In genomic region chr12:132069336-132069985, GRCh38 we compare ENCODE assay signal across 27 cellular contexts.
"Had no signal": no experiment of that assay in that cellular context is flagged by ENCODE, and none has a peak within 500 bp of the region (broad histone marks: within the 10 kb centered on the region; RNA-seq: fewer than 3 reads in every experiment).

No MANE protein-coding gene starts in this region.

- ATAC-seq: activated CD8-positive, alpha-beta T cell treated with anti-CD3 and anti-CD28 coated beads for 36 hours; activated T-cell treated with anti-CD3 and anti-CD28 coated beads, Interleukin-2, amount 50 U/mL, for 4 hours; activated T-helper 17 cell treated with anti-CD3 and anti-CD28 coated beads, Interleukin-2, amount 50 U/mL, for 72 hours; esophagus mucosa; left cardiac atrium; naive thymus-derived CD8-positive, alpha-beta T cell; stimulated activated naive CD8-positive, alpha-beta T cell treated with anti-CD3 and anti-CD28 coated beads, Interleukin-15, Interleukin-2, amounts not matched to agents 100 U/mL and 50 U/mL, for 24 hours had no signal

- H3K9me3 Mint-ChIP-seq: activated CD8-positive, alpha-beta T cell treated with anti-CD3 and anti-CD28 coated beads for 36 hours; activated T-cell treated with anti-CD3 and anti-CD28 coated beads, Interleukin-2, amount 50 U/mL, for 4 hours; activated T-helper 17 cell treated with anti-CD3 and anti-CD28 coated beads, Interleukin-2, amount 50 U/mL, for 72 hours; central memory CD8-positive, alpha-beta T cell; dendritic cell treated with granulocyte-macrophage colony-stimulating factor and Interleukin-4, amounts not matched to agents 40 ng/mL and 50 ng/mL, for 4 days; endodermal cell; naive thymus-derived CD8-positive, alpha-beta T cell; neural crest cell had no signal

- H3K9me3 ChIP-seq: spleen, testis, transverse colon had no signal

- H3K4me3 Mint-ChIP-seq: activated CD8-positive, alpha-beta T cell treated with anti-CD3 and anti-CD28 coated beads for 36 hours; activated naive CD8-positive, alpha-beta T cell; activated T-cell treated with anti-CD3 and anti-CD28 coated beads, Interleukin-2, amount 50 U/mL, for 4 hours; activated T-helper 17 cell treated with anti-CD3 and anti-CD28 coated beads, Interleukin-2, amount 50 U/mL, for 72 hours; central memory CD8-positive, alpha-beta T cell; dendritic cell treated with granulocyte-macrophage colony-stimulating factor and Interleukin-4, amounts not matched to agents 40 ng/mL and 50 ng/mL, for 4 days; endodermal cell; neural crest cell had no signal

- FAIRE-seq: bronchial epithelial cell, keratinocyte, urothelium cell line had no signal

- H3K4me3 ChIP-seq: spleen, testis, transverse colon had no signal

- H3K27me3 Mint-ChIP-seq: activated CD8-positive, alpha-beta T cell treated with anti-CD3 and anti-CD28 coated beads for 36 hours; activated naive CD8-positive, alpha-beta T cell; activated T-helper 17 cell treated with anti-CD3 and anti-CD28 coated beads, Interleukin-2, amount 50 U/mL, for 72 hours; central memory CD8-positive, alpha-beta T cell; naive thymus-derived CD8-positive, alpha-beta T cell had no signal

- H3K4me1 ChIP-seq: testis, transverse colon had no signal

- H3K27me3 ChIP-seq: spleen, testis, transverse colon had no signal

- H3K27ac ChIP-seq: testis had no signal

- DNase-seq: activated CD4-positive, alpha-beta T cell treated with anti-CD3 and anti-CD28 coated beads, Interleukin-2, amount 50 U/mL, for 1 hour; activated CD8-positive, alpha-beta T cell treated with anti-CD3 and anti-CD28 coated beads for 36 hours; activated naive CD4-positive, alpha-beta T cell; activated T-cell treated with anti-CD3 and anti-CD28 coated beads, Interleukin-2, amount 50 U/mL, for 4 hours; anterior cingulate cortex; endodermal cell; foreskin fibroblast; hippocampal formation; left cardiac atrium; midbrain; occipital lobe; right cardiac atrium; spleen; stimulated activated CD4-positive, alpha-beta T cell treated with anti-CD3 and anti-CD28 coated beads, Interleukin-2, amount 100 ng/mL, for 48 hours; stimulated activated naive CD8-positive, alpha-beta T cell treated with anti-CD3 and anti-CD28 coated beads, Interleukin-15, Interleukin-2, amounts not matched to agents 100 U/mL and 50 U/mL, for 24 hours; testis; transverse colon had no signal

- H3K4me1 Mint-ChIP-seq: endodermal cell had no signal

- H3K27ac Mint-ChIP-seq: activated CD8-positive, alpha-beta T cell treated with anti-CD3 and anti-CD28 coated beads for 36 hours; activated naive CD8-positive, alpha-beta T cell; dendritic cell treated with granulocyte-macrophage colony-stimulating factor and Interleukin-4, amounts not matched to agents 40 ng/mL and 50 ng/mL, for 4 days; endodermal cell had no signal
